Comparison of ENCODE assay signal across 17 cellular contexts in the genomic region with DNA sequence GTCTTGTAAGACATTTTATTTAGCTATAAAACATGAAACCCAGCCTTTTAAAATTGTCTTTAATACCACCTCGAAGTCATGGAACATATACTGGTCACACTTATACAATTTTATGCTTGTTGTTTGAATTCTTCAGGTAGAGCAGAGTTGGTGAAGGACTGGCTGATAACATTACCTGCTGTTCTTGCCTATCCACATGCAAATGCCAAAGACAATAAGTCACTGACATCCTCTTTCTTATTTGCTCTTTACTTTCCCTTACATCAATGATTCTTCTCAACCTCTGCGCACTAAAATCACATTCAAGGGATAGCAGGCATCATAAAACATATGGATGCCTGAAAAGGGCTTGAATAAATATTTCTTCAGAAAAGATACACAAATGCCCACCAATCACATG.
DNase-seq lines count a peak whose midpoint lies in the region; ATAC-seq and TF ChIP-seq lines count a peak whose summit lies in the region.
"Had no signal": no experiment of that assay in that cellular context is flagged by ENCODE, and none has a peak within 500 bp of the region (broad histone marks: within the 10 kb centered on the region; RNA-seq: fewer than 3 reads in every experiment).

No MANE protein-coding gene starts in this region.

- H3K36me3 ChIP-seq in HUES48 (ENCODE audit: control insufficient read depth, insufficient read depth, low read length) (no peaks in the 10 kb centered on the region), OCI-LY7 (ENCODE audit: insufficient read depth, low read length) (peaks cover 52% of the 10 kb centered on the region), neuronal stem cell (replicated peaks in 1 of 2; ENCODE audit: control insufficient read depth in 2 of 2, insufficient read depth in 2 of 2, low read length in 2 of 2) (no peaks in the 10 kb centered on the region), trophoblast cell (ENCODE audit: control insufficient read depth in 1 of 2, insufficient read depth in 2 of 2, low read length in 2 of 2) (no peaks in the 10 kb centered on the region)

- H2BK5ac ChIP-seq in neuronal stem cell (ENCODE audit: low read length) (no peak overlapping the region), trophoblast cell (ENCODE audit: low read depth, low read length, poor library complexity) (no peak overlapping the region)

- H3K27me3 ChIP-seq in HUES48 (ENCODE audit: control insufficient read depth, insufficient read depth, low read length) (no peaks in the 10 kb centered on the region), neuronal stem cell (ENCODE audit: control insufficient read depth in 3 of 3, insufficient read depth in 3 of 3, low read depth in 1 of 3, low read length in 3 of 3) (no peaks in the 10 kb centered on the region), trophoblast cell (ENCODE audit: insufficient read depth, low read length) (no peaks in the 10 kb centered on the region)

- H2AFZ ChIP-seq in OCI-LY7 (ENCODE audit: low read length), result peak overlapping the region; percentile 24; the same call in 1 of the 2 replicates
- peak overlapping the region; percentile 59 for H2AFZ ChIP-seq in neuronal stem cell (ENCODE audit: low read length)
- no peak overlapping the region for H2AFZ ChIP-seq in trophoblast cell (ENCODE audit: insufficient read depth, low read length, poor library complexity)

- POLR2A ChIA-PET in OCI-LY7 (lab: Charles Lee), result interaction anchor here (0.7 to 1.7 kb wide), 4 partner anchors 10 to 901 kb away, joined by 4 to 7 read pairs (median 6); no protein-coding TSS in a partner anchor

- H3K79me2 ChIP-seq in OCI-LY7 (ENCODE audit: insufficient read depth, low read depth, low read length), result peaks cover 67% of the 10 kb centered on the region
- H3K79me2 ChIP-seq in trophoblast cell (ENCODE audit: control insufficient read depth, insufficient read depth, low read length, poor library complexity), result no peaks in the 10 kb centered on the region

- CTCF ChIA-PET in OCI-LY7 (lab: Charles Lee; ENCODE audit: unreplicated experiment), result no interaction called here

- no peak overlapping the region for H2BK15ac ChIP-seq in neuronal stem cell (ENCODE audit: low read length)

- H3K4ac ChIP-seq in neuronal stem cell (ENCODE audit: low read length) (no peak overlapping the region), trophoblast cell (ENCODE audit: low read depth, low read length) (no peak overlapping the region)

- H2BK120ac ChIP-seq in neuronal stem cell (ENCODE audit: low read depth, low read length) (no peak overlapping the region), trophoblast cell (ENCODE audit: insufficient read depth, low read length, poor library complexity) (no peak overlapping the region)

- H4K8ac ChIP-seq in neuronal stem cell (ENCODE audit: low read depth, low read length) (no peak overlapping the region), trophoblast cell (ENCODE audit: low read depth, low read length) (no peak overlapping the region)

- DNase-seq in OCI-LY7 (ENCODE audit: low spot score), result no peak
- peak; percentile 2 for DNase-seq in iPS DF 19.7 (ENCODE audit: low read depth, low spot score)
- no peak for DNase-seq in neuronal stem cell (ENCODE audit: low spot score)
- no peak for DNase-seq in effector CD4-positive, alpha-beta T cell
- no peak for DNase-seq in trophoblast cell
- DNase-seq: Caco-2; CD8-positive, alpha-beta T cell; DMS53; GOT3; HCEC 1CT; HFFc6; KG1 had no signal

- H2BK12ac ChIP-seq in neuronal stem cell (ENCODE audit: low read length), result no peak overlapping the region
- H2BK12ac ChIP-seq in trophoblast cell (ENCODE audit: low read length), result no peak overlapping the region

- no peak overlapping the region for H4K12ac ChIP-seq in trophoblast cell (ENCODE audit: low read depth, low read length)

- H3K9me2 ChIP-seq in OCI-LY7 (ENCODE audit: insufficient read depth, low read length), result no peaks in the 10 kb centered on the region

- H2AK5ac ChIP-seq in neuronal stem cell (ENCODE audit: low read depth, low read length) (no peak overlapping the region), trophoblast cell (ENCODE audit: low read length) (no peak overlapping the region)

- no peak overlapping the region for H3K23ac ChIP-seq in neuronal stem cell (ENCODE audit: low read depth, low read length, poor library complexity)
- no peak overlapping the region for H3K23ac ChIP-seq in trophoblast cell (ENCODE audit: low read length)

- no CpG with 5 or more reads among the region's 2 CpGs for WGBS in neuronal stem cell (ENCODE audit: extremely low coverage in 2 of 2, insufficient read length in 2 of 2, insufficient replicate concordance in 1 of 2), 2 donors
- WGBS in trophoblast cell (ENCODE audit: extremely low coverage, insufficient coverage, insufficient read length), result no CpG with 5 or more reads among the region's 2 CpGs

- TF ChIP-seq CTCF in OCI-LY7 (conservative IDR thresholded peaks at IDR 0.05; ENCODE audit: low read length), result no peak

- H4K20me1 ChIP-seq in OCI-LY7 (ENCODE audit: insufficient read depth, low read length), result no peaks in the 10 kb centered on the region

- H3K79me1 ChIP-seq in neuronal stem cell (ENCODE audit: low read depth, low read length) (no peaks in the 10 kb centered on the region), trophoblast cell (ENCODE audit: low read length) (no peaks in the 10 kb centered on the region)

- H3K18ac ChIP-seq in neuronal stem cell (ENCODE audit: low read length) (no peak overlapping the region), trophoblast cell (ENCODE audit: low read length) (no peak overlapping the region)

- intact Hi-C loops in OCI-LY7 (cut with micrococcal nuclease; ENCODE audit: unreplicated experiment), result no loop called here

- H4K91ac ChIP-seq in neuronal stem cell (ENCODE audit: low read depth, low read length, poor library complexity), result no peak overlapping the region
- no peak overlapping the region for H4K91ac ChIP-seq in trophoblast cell (ENCODE audit: low read depth, low read length)

- H3K4me3 ChIP-seq in HUES48 (ENCODE audit: low read depth, low read length) (no peak overlapping the region), OCI-LY7 (ENCODE audit: low read depth, low read length, poor library complexity, severe bottlenecking) (peak overlapping the region; percentile 7), neuronal stem cell (ENCODE audit: low read length in 2 of 2) (no peak overlapping the region), trophoblast cell (ENCODE audit: low read depth, low read length) (no peak overlapping the region)
- H3K4me3 ChIP-seq: A549 had no signal

- BruUV-seq in OCI-LY7 (replicated peaks; lab: Mats Ljungman, UMichigan), result no TSS peak

- H3K9ac ChIP-seq in HUES48 (ENCODE audit: low read depth, low read length), result no peak overlapping the region
- no peak overlapping the region for H3K9ac ChIP-seq in neuronal stem cell (ENCODE audit: low read depth, low read length, poor library complexity)
- no peak overlapping the region for H3K9ac ChIP-seq in trophoblast cell (ENCODE audit: low read length)

- no peaks in the 10 kb centered on the region for H3K9me3 ChIP-seq in HUES48 (ENCODE audit: control insufficient read depth, insufficient read depth, low read length)
- H3K9me3 ChIP-seq in OCI-LY7 (ENCODE audit: low read length), result peaks cover 6% of the 10 kb centered on the region; the same call in 1 of the 2 replicates
- peaks cover 0 to 3% of the 10 kb centered on the region in 2 donors for H3K9me3 ChIP-seq in neuronal stem cell (replicated peaks in 1 of 2; ENCODE audit: control insufficient read depth in 2 of 2, insufficient read depth in 1 of 2, low read depth in 1 of 2, low read length in 2 of 2)
- H3K9me3 ChIP-seq in trophoblast cell (ENCODE audit: insufficient read depth, low read depth, low read length), result no peaks in the 10 kb centered on the region
- H3K9me3 ChIP-seq: A549, Caco-2 had no signal

- peaks cover 22% of the 10 kb centered on the region for H3K4me1 ChIP-seq in HUES48 (ENCODE audit: control insufficient read depth, insufficient read depth, low read length)
- H3K4me1 ChIP-seq in OCI-LY7 (ENCODE audit: insufficient read depth, low read length, poor library complexity, severe bottlenecking), result peaks cover 85% of the 10 kb centered on the region
- H3K4me1 ChIP-seq in neuronal stem cell (ENCODE audit: control insufficient read depth in 2 of 2, insufficient read depth in 1 of 2, low read depth in 1 of 2, low read length in 2 of 2), result peaks cover under 1 to 2% of the 10 kb centered on the region in 2 donors
- no peaks in the 10 kb centered on the region for H3K4me1 ChIP-seq in trophoblast cell (ENCODE audit: control insufficient read depth in 1 of 2, insufficient read depth in 2 of 2, low read length in 2 of 2)
- H3K4me1 ChIP-seq: A549, Caco-2 had no signal

- peak overlapping the region; percentile 77 for H3K27ac ChIP-seq in HUES48 (ENCODE audit: low read depth, low read length)
- H3K27ac ChIP-seq in OCI-LY7 (ENCODE audit: low read depth, low read length, poor library complexity, severe bottlenecking), result peak overlapping the region; percentile 20
- no peak overlapping the region for H3K27ac ChIP-seq in neuronal stem cell (replicated peaks; ENCODE audit: low read length)
- no peak overlapping the region for H3K27ac ChIP-seq in trophoblast cell (ENCODE audit: low read depth, low read length)
- H3K27ac ChIP-seq: A549, HL-60 had no signal

- no peak overlapping the region for H3K14ac ChIP-seq in neuronal stem cell (ENCODE audit: low read length)
- H3K14ac ChIP-seq in trophoblast cell (ENCODE audit: low read length), result no peak overlapping the region

- ATAC-seq in HG03565 (IDR thresholded peaks at IDR 0.05; ENCODE audit: unreplicated experiment) (no peak), GM21515 (IDR thresholded peaks at IDR 0.05; ENCODE audit: unreplicated experiment) (no peak)
- ATAC-seq: A549; CD8-positive, alpha-beta T cell had no signal

- peak overlapping the region; percentile 50 for H3K4me2 ChIP-seq in OCI-LY7 (ENCODE audit: low read length)
- H3K4me2 ChIP-seq in neuronal stem cell (ENCODE audit: insufficient read depth, low read length, poor library complexity, severe bottlenecking), result no peak overlapping the region
- H3K4me2 ChIP-seq in trophoblast cell (ENCODE audit: low read length), result no peak overlapping the region
- H3K4me2 ChIP-seq: A549 had no signal

Comparison
In these comparisons a context has a peak if more than half of its experiments do, and no peak if none do; other contexts are left out.
1. H3K27ac ChIP-seq: peak in HUES48 (single experiment) and OCI-LY7 (single experiment); none in neuronal stem cell (single experiment) and trophoblast cell (single experiment).